In genomic region chr1:43358746-43359693, GRCh38 we compare ENCODE assay signal across 8 cellular contexts. TPM values are rescaled to one million over a fixed set of nuclear protein-coding genes. Genes with fewer than 3 reads are reported as not detected.
A peak's percentile ranks its signal among the peaks of the same experiment; 100 is the strongest.
DNase-seq lines count a peak whose midpoint lies in the region; ATAC-seq and TF ChIP-seq lines count a peak whose summit lies in the region.

CDC20 (plus strand) TSS chr1:43358981; CDS start chr1:43359216, 235 bp downstream.

- peaks cover 47% of the 10 kb centered on the region for H3K36me3 Mint-ChIP-seq in activated T-helper 17 cell treated with anti-CD3 and anti-CD28 coated beads, Interleukin-2, amount 50 U/mL, for 72 hours (ENCODE audit: low read depth)
- H3K36me3 Mint-ChIP-seq in naive thymus-derived CD8-positive, alpha-beta T cell = peaks cover 0 to 26% (median 2%) of the 10 kb centered on the region in 3 donors

- H2AFZ ChIP-seq in fibroblast of lung (ENCODE audit: low read length) = peak within 1 kb of the TSS; percentile 71

- H3K79me2 ChIP-seq in fibroblast of lung (ENCODE audit: control insufficient read depth, insufficient read depth, low read length) = peaks cover 40% of the 10 kb centered on the region

- no peaks in the 10 kb centered on the region for H3K9me3 Mint-ChIP-seq in activated T-helper 17 cell treated with anti-CD3 and anti-CD28 coated beads, Interleukin-2, amount 50 U/mL, for 72 hours
- no peaks in the 10 kb centered on the region for H3K9me3 Mint-ChIP-seq in naive thymus-derived CD8-positive, alpha-beta T cell

- peak within 1 kb of the TSS; percentile 86 for H3K27ac Mint-ChIP-seq in activated T-helper 17 cell treated with anti-CD3 and anti-CD28 coated beads, Interleukin-2, amount 50 U/mL, for 72 hours
- peak within 1 kb of the TSS; percentile 66 to 95 (median 88) for H3K27ac Mint-ChIP-seq in naive thymus-derived CD8-positive, alpha-beta T cell

- TF ChIP-seq CTCF in LNCaP clone FGC (IDR thresholded peaks at IDR 0.05; ENCODE audit: control insufficient read depth, extremely low read depth, insufficient read depth) = no peak
- TF ChIP-seq CTCF in RWPE1 (conservative IDR thresholded peaks at IDR 0.05; ENCODE audit: low read depth) = no peak
- no peak for TF ChIP-seq CTCF in fibroblast of lung (conservative IDR thresholded peaks at IDR 0.05 in 1 of 2, IDR thresholded peaks at IDR 0.05 in 1 of 2; ENCODE audit: low read depth in 1 of 2, low read length in 2 of 2)

- H3K4me3 Mint-ChIP-seq in activated T-helper 17 cell treated with anti-CD3 and anti-CD28 coated beads, Interleukin-2, amount 50 U/mL, for 72 hours = peak within 1 kb of the TSS; percentile 89
- H3K4me3 Mint-ChIP-seq in naive thymus-derived CD8-positive, alpha-beta T cell = peak within 1 kb of the TSS; percentile 80 to 97 (median 89)

- no peaks in the 10 kb centered on the region for H4K20me1 ChIP-seq in fibroblast of lung (ENCODE audit: control insufficient read depth, extremely low read depth, insufficient read depth, low read length)

- CTCF ChIA-PET in RWPE1 (lab: Yijun Ruan, JAX) = interaction anchor here (0.6 to 2.0 kb wide), 3 partner anchors 29 to 132 kb away, joined by 3 to 9 read pairs (median 3); partner anchors contain the start of genes MED8 and SZT2

- peaks cover 17% of the 10 kb centered on the region for H3K4me1 Mint-ChIP-seq in activated T-helper 17 cell treated with anti-CD3 and anti-CD28 coated beads, Interleukin-2, amount 50 U/mL, for 72 hours
- peaks cover 9 to 26% (median 17%) of the 10 kb centered on the region in 4 donors for H3K4me1 Mint-ChIP-seq in naive thymus-derived CD8-positive, alpha-beta T cell

- peaks cover 20% of the 10 kb centered on the region for H3K36me3 ChIP-seq in fibroblast of lung (ENCODE audit: control insufficient read depth, insufficient read depth, low read length)

- peak within 1 kb of the TSS; percentile 56 for H3K9ac ChIP-seq in fibroblast of lung (ENCODE audit: insufficient read depth, low read length)

- H3K4me3 ChIP-seq in LNCaP clone FGC (ENCODE audit: low read depth, low read length) (peak within 1 kb of the TSS; percentile 84), fibroblast of lung (replicated peaks in 1 of 4; ENCODE audit: control extremely low read depth in 1 of 4, insufficient read depth in 1 of 4, low read depth in 3 of 4, low read length in 4 of 4) (peak within 1 kb of the TSS; percentile 67 to 80 (median 73))

- no peaks in the 10 kb centered on the region for H3K9me3 ChIP-seq in fibroblast of lung (ENCODE audit: control insufficient read depth, insufficient read depth, low read depth, low read length)

- POLR2A ChIA-PET in RWPE1 (lab: Yijun Ruan, JAX; ENCODE audit: low non-redundant PET) = interaction anchor here (1.6 kb wide), 1 partner anchor 9 kb away, joined by 7 read pairs; the partner anchor contains the start of gene ELOVL1
- POLR2A ChIA-PET in naive thymus-derived CD8-positive, alpha-beta T cell (lab: Charles Lee) = interaction anchor here (0.8 to 2.6 kb wide), 8 partner anchors 9 to 291 kb away, joined by 3 to 20 read pairs (median 4); partner anchors contain the start of genes CFAP57, EBNA1BP2, ELOVL1 and MED8

- H3K27me3 ChIP-seq in fibroblast of lung (ENCODE audit: control insufficient read depth, insufficient read depth, low read length) = no peaks in the 10 kb centered on the region

- ATAC-seq in activated T-helper 17 cell treated with anti-CD3 and anti-CD28 coated beads, Interleukin-2, amount 50 U/mL, for 72 hours (replicated peaks) = peak; percentile 99
- peak; percentile 99 for ATAC-seq in naive thymus-derived CD8-positive, alpha-beta T cell

- H3K4me2 ChIP-seq in fibroblast of lung (ENCODE audit: extremely low read depth, insufficient read depth, low read length) = peak within 1 kb of the TSS; percentile 95

- no peaks in the 10 kb centered on the region for H3K27me3 Mint-ChIP-seq in activated T-helper 17 cell treated with anti-CD3 and anti-CD28 coated beads, Interleukin-2, amount 50 U/mL, for 72 hours
- H3K27me3 Mint-ChIP-seq in naive thymus-derived CD8-positive, alpha-beta T cell = no peaks in the 10 kb centered on the region

- peaks cover 20% of the 10 kb centered on the region for H3K4me1 ChIP-seq in fibroblast of lung (ENCODE audit: control insufficient read depth, extremely low read depth, insufficient read depth, low read length)

- DNase-seq in Daoy (ENCODE audit: low read depth) = peak; percentile 99
- peak; percentile 85 for DNase-seq in GOT3 (lab: John Stamatoyannopoulos, UW)
- DNase-seq in LNCaP clone FGC (ENCODE audit: low read depth) = peak; percentile 89
- peak; percentile 95 for DNase-seq in RWPE1 (ENCODE audit: low spot score)
- peak; percentile 92 to 93 for DNase-seq in fibroblast of lung (ENCODE audit: low read depth in 2 of 2)
- peak; percentile 94 to 98 (median 96) for DNase-seq in naive thymus-derived CD8-positive, alpha-beta T cell
- DNase-seq in stimulated activated naive CD4-positive, alpha-beta T cell (lab: John Stamatoyannopoulos, UW) = peak; percentile 91 to 97 (median 94)

- H3K27ac ChIP-seq in RWPE1 (peak within 1 kb of the TSS; percentile 94), fibroblast of lung (ENCODE audit: insufficient read depth, low read length) (peak within 1 kb of the TSS; percentile 84)

RNA-seq across cellular contexts. Expression of gene CDC20, which starts in this region (rescaled TPM):
- 331 and 356 TPM in 2 replicates for total RNA-seq in Daoy (2014; rRNA removed; shearing (Covaris generic))
- 100 to 1,000 TPM; 127 to 199 TPM for total RNA-seq in activated T-helper 17 cell treated with anti-CD3 and anti-CD28 coated beads, Interleukin-2, amount 50 U/mL, for 72 hours
- 1.3 and 24.1 TPM in 2 replicates for total RNA-seq in fibroblast of lung
- 16.7 and 88.0 TPM in 2 replicates for polyA plus RNA-seq in fibroblast of lung
- 19.4 and 114 TPM in 2 replicates for polyA plus RNA-seq in fibroblast of lung (2012)
- 53.6 and 300 TPM in 2 replicates for polyA minus RNA-seq in fibroblast of lung (ENCODE audit: low replicate concordance)
- under 1 TPM; 0.39 to 0.77 TPM for total RNA-seq in naive thymus-derived CD8-positive, alpha-beta T cell
- polyA plus RNA-seq in naive thymus-derived CD8-positive, alpha-beta T cell = under 1 TPM in 1 of 3 donors, not detected in 2; 0.59 TPM

Comparison
In these comparisons a context has a peak if more than half of its experiments do, and no peak if none do; other contexts are left out.
1. Peak in every context shown above with its lines: DNase-seq, ATAC-seq, H3K4me3 ChIP-seq and H3K27ac ChIP-seq.
2. RNA of gene CDC20 (polyA plus RNA-seq): 16.7 to 114 TPM in fibroblast of lung; 0.59 TPM in naive thymus-derived CD8-positive, alpha-beta T cell; every median in the first group is over 10 times any median in the second.
3. Peak in DNase-seq and ATAC-seq in naive thymus-derived CD8-positive, alpha-beta T cell; RNA of the gene not detected or under 1 TPM.